Comparison of ENCODE assay signal across 1 cellular context in genomic region chr2:99651930-99652670, GRCh38.
TF ChIP-seq lines count a peak whose summit lies in the region.

No MANE protein-coding gene starts in this region.

TF ChIP-seq in GM23338, 12 proteins besides CTCF, POLR2A, EP300 and RAD21:
- TF ChIP-seq ZNF462 (CRISPR knock-in tag; IDR thresholded peaks at IDR 0.05) (peak; percentile 86), POLR2AphosphoS5 (IDR thresholded peaks at IDR 0.05; ENCODE audit: low read depth) (no peak)
